Comparison of ENCODE assay signal across 1 cellular context in the genomic region with DNA sequence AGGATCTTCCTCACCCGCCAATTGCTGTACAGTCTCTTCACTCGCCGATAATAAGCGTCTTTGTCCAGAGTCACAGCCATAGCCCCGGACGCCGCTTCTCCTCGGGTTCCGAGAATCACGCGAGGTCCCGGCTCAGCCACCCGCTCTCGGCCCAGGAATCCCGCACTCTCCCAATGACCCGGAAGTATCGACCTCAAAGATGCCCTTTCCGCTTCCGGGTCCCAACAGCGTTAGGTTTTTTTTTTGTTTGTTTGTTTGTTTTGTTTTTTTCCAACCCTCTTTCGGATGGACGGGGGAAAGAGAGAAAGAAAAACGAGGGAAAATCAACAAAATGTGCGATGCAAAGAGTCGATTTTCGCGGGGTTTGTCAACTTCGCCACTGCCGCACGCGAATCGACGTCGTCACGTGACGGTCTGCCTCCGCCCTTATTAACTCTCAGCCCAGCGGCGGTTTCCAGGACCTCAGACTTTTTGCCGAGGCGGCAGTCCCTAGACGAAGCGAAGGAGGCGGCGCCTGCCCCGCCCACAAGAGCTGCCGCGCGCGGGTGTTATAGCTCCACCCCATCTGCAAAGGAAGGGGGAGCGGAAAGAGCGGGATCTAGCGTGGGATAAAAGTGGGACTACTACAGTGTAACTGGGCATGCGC.
TF ChIP-seq lines count a peak whose summit lies in the region.

SUPT16H (minus strand) TSS at position 172 of the 646 bp plus-strand sequence; CDS start at position 80, 92 bp downstream.

TF ChIP-seq in K562, 482 proteins besides CTCF, POLR2A, EP300 and RAD21 (continued from another document):
- no peak for TF ChIP-seq THRA (IDR thresholded peaks at IDR 0.05)
- TF ChIP-seq ETV1 (tag; conservative IDR thresholded peaks at IDR 0.05; ENCODE audit: low read depth), result peak; percentile 32; the same call in 1 of the 2 replicates
- TF ChIP-seq CHCHD3 (CRISPR knock-in tag; IDR thresholded peaks at IDR 0.05), result no peak
- TF ChIP-seq HSF4 (CRISPR knock-in tag; IDR thresholded peaks at IDR 0.05; ENCODE audit: borderline replicate concordance), result no peak
- TF ChIP-seq PPARD (CRISPR knock-in tag; IDR thresholded peaks at IDR 0.05), result no peak
- peak; percentile 49; the same call in 1 of the 2 replicates for TF ChIP-seq CTBP1 (IDR thresholded peaks at IDR 0.05; ENCODE audit: borderline replicate concordance)
- TF ChIP-seq TOE1 (IDR thresholded peaks at IDR 0.05; ENCODE audit: borderline replicate concordance), result peak; percentile 98
- no peak for TF ChIP-seq TOE1 (CRISPR knock-in tag; IDR thresholded peaks at IDR 0.05; ENCODE audit: borderline replicate concordance, low read depth)
- peak; percentile 34; the same call in 1 of the 2 replicates for TF ChIP-seq NCOR1 (IDR thresholded peaks at IDR 0.05)
- TF ChIP-seq, protein P1, sequence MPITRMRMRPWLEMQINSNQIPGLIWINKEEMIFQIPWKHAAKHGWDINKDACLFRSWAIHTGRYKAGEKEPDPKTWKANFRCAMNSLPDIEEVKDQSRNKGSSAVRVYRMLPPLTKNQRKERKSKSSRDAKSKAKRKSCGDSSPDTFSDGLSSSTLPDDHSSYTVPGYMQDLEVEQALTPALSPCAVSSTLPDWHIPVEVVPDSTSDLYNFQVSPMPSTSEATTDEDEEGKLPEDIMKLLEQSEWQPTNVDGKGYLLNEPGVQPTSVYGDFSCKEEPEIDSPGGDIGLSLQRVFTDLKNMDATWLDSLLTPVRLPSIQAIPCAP (CRISPR knock-in tag; IDR thresholded peaks at IDR 0.05; ENCODE audit: borderline replicate concordance), result no peak
- TF ChIP-seq MIER1 (IDR thresholded peaks at IDR 0.05; ENCODE audit: low read depth), result peak; percentile 95
- TF ChIP-seq MBD2 (IDR thresholded peaks at IDR 0.05; ENCODE audit: borderline replicate concordance, low read depth), result no peak
- TF ChIP-seq WHSC1 (IDR thresholded peaks at IDR 0.05; ENCODE audit: low read length), result no peak
- TF ChIP-seq POLR2H (tag; IDR thresholded peaks at IDR 0.05; ENCODE audit: low read depth), result peak; percentile 72
